ENCODE assay signal across 1 cellular context in the genomic region with DNA sequence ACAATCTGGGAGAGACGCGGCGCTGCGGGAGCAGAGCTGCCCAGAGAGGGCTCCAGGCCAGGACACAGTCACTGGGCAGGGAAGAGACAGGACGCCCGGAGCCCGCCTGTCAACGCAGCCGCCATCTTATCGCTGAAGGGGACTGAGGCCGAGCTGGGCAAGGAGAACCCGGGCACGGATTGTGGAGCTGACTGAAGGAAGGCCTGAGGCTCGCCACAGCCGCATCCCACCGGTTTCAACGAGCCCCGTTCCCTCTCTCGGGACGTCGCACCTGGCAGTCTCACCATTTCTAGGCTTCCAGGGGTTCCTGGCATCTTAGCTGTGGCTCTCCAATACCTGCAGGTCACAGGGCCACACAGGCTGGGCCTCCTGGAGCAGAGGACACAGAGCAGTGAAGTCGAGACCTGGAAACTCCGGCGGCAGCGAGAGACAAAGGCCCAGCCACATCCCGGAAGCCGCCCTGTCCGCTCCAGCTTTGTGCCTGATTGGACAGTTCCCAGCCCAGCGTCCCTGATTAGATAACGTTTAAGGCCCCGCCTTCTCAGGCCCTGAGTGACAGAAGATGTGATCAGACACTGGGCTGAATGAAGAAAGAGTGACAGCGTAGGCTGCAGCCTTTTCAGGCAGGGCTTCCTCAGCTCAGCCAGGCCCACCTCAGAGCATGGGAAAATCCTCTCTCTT.
TF ChIP-seq lines count a peak whose summit lies in the region.

TSS of gene ZNF91 (minus strand) at position 431 of the 681 bp plus-strand sequence. CDS start at position 314, 117 bp downstream.

TF ChIP-seq in HEK293, 187 proteins besides CTCF, POLR2A, EP300 and RAD21 (continued from another document):
- TF ChIP-seq ZNF518A (tag by site-specific recombination; conservative IDR thresholded peaks at IDR 0.05; ENCODE audit: low read depth) (peak; percentile 59), ZNF837 (tag by site-specific recombination; IDR thresholded peaks at IDR 0.05) (no peak), ZSCAN18 (tag by site-specific recombination; IDR thresholded peaks at IDR 0.05) (no peak), PRDM2 (tag by site-specific recombination; IDR thresholded peaks at IDR 0.05; ENCODE audit: borderline replicate concordance) (no peak), ZNF791 (tag by site-specific recombination; IDR thresholded peaks at IDR 0.05) (no peak), ZBTB17 (tag by site-specific recombination; IDR thresholded peaks at IDR 0.05) (0 out of 2 replicates have a peak, but pooled peaks have one; percentile 26), ZNF37A (tag by site-specific recombination; IDR thresholded peaks at IDR 0.05) (no peak), ZNF843 (tag by site-specific recombination; IDR thresholded peaks at IDR 0.05) (no peak), ZNF169 (tag by site-specific recombination; IDR thresholded peaks at IDR 0.05) (no peak), KLF8 (tag by site-specific recombination; IDR thresholded peaks at IDR 0.05) (no peak), ZNF792 (tag by site-specific recombination; IDR thresholded peaks at IDR 0.05) (no peak), ZNF621 (tag by site-specific recombination; IDR thresholded peaks at IDR 0.05) (no peak), PRDM1 (tag by site-specific recombination; IDR thresholded peaks at IDR 0.05) (no peak), ZNF626 (tag by site-specific recombination; IDR thresholded peaks at IDR 0.05) (no peak), ZNF112 (tag by site-specific recombination; IDR thresholded peaks at IDR 0.05) (no peak), ZNF350 (tag by site-specific recombination; IDR thresholded peaks at IDR 0.05) (peak; percentile 94), KLF7 (tag by site-specific recombination; IDR thresholded peaks at IDR 0.05; ENCODE audit: borderline replicate concordance) (no peak), ZIC2 (tag by site-specific recombination; IDR thresholded peaks at IDR 0.05) (no peak), ZNF132 (tag by site-specific recombination; IDR thresholded peaks at IDR 0.05; ENCODE audit: borderline replicate concordance) (no peak), SCRT2 (tag by site-specific recombination; IDR thresholded peaks at IDR 0.05) (no peak), ZNF658 (tag by site-specific recombination; IDR thresholded peaks at IDR 0.05) (no peak), ZNF140 (tag by site-specific recombination; IDR thresholded peaks at IDR 0.05) (no peak), PBX3 (CRISPR knock-in tag; IDR thresholded peaks at IDR 0.05) (peak; percentile 91), ZNF701 (tag by site-specific recombination; IDR thresholded peaks at IDR 0.05) (no peak), SP2 (tag by site-specific recombination; IDR thresholded peaks at IDR 0.05) (peak; percentile 93), ZNF624 (tag by site-specific recombination; IDR thresholded peaks at IDR 0.05) (no peak), ZNF776 (tag by site-specific recombination; IDR thresholded peaks at IDR 0.05; ENCODE audit: borderline replicate concordance) (no peak)
- TF ChIP-seq, protein P1, sequence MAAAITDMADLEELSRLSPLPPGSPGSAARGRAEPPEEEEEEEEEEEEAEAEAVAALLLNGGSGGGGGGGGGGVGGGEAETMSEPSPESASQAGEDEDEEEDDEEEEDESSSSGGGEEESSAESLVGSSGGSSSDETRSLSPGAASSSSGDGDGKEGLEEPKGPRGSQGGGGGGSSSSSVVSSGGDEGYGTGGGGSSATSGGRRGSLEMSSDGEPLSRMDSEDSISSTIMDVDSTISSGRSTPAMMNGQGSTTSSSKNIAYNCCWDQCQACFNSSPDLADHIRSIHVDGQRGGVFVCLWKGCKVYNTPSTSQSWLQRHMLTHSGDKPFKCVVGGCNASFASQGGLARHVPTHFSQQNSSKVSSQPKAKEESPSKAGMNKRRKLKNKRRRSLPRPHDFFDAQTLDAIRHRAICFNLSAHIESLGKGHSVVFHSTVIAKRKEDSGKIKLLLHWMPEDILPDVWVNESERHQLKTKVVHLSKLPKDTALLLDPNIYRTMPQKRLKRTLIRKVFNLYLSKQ (tag by site-specific recombination; IDR thresholded peaks at IDR 0.05; ENCODE audit: borderline replicate concordance), result no peak
- TF ChIP-seq, protein P2, sequence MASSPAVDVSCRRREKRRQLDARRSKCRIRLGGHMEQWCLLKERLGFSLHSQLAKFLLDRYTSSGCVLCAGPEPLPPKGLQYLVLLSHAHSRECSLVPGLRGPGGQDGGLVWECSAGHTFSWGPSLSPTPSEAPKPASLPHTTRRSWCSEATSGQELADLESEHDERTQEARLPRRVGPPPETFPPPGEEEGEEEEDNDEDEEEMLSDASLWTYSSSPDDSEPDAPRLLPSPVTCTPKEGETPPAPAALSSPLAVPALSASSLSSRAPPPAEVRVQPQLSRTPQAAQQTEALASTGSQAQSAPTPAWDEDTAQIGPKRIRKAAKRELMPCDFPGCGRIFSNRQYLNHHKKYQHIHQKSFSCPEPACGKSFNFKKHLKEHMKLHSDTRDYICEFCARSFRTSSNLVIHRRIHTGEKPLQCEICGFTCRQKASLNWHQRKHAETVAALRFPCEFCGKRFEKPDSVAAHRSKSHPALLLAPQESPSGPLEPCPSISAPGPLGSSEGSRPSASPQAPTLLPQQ (tag by site-specific recombination; IDR thresholded peaks at IDR 0.05), result no peak
